In genomic region chr22:45710469-45710868, GRCh38 we compare ENCODE assay signal across 17 cellular contexts. TPM values are rescaled to one million over a fixed set of nuclear protein-coding genes. Genes with fewer than 3 reads are reported as not detected.
DNase-seq lines count a peak whose midpoint lies in the region; ATAC-seq and TF ChIP-seq lines count a peak whose summit lies in the region.
"Had no signal": no experiment of that assay in that cellular context is flagged by ENCODE, and none has a peak within 500 bp of the region (broad histone marks: within the 10 kb centered on the region; RNA-seq: fewer than 3 reads in every experiment).

No MANE protein-coding gene starts in this region.

- H3K4me2 ChIP-seq in IMR-90 (ENCODE audit: low read depth, low read length) (peak overlapping the region; percentile 57; the same call in 1 of the 2 replicates), mesenchymal stem cell (ENCODE audit: low read length, poor library complexity, severe bottlenecking) (no peak overlapping the region), smooth muscle cell (peak overlapping the region; percentile 38)
- H3K4me2 ChIP-seq: GM23338 had no signal

- H3K36me3 ChIP-seq in IMR-90 (ENCODE audit: control insufficient read depth, insufficient read depth, low read length) (peaks cover 16% of the 10 kb centered on the region), adrenal gland (replicated peaks in 1 of 2) (no peaks in the 10 kb centered on the region), mesenchymal stem cell (ENCODE audit: control insufficient read depth in 1 of 2, insufficient read depth in 2 of 2, low read depth in 1 of 2, low read length in 2 of 2) (peaks cover 6 to 71% of the 10 kb centered on the region in 2 experiments), smooth muscle cell (ENCODE audit: low read depth) (no peaks in the 10 kb centered on the region)

- H3K14ac ChIP-seq in IMR-90 (replicated peaks; ENCODE audit: low read depth, low read length), result no peak overlapping the region
- no peak overlapping the region for H3K14ac ChIP-seq in mesenchymal stem cell (ENCODE audit: low read length in 2 of 2)

- CTCF ChIA-PET in IMR-90 (lab: Yijun Ruan, JAX), result no interaction called here

- H2BK15ac ChIP-seq in IMR-90 (ENCODE audit: low read depth, low read length), result 0 out of 3 replicates have a peak overlapping the region, but pooled peaks have one; percentile 8
- H2BK15ac ChIP-seq in mesenchymal stem cell (ENCODE audit: low read depth, poor library complexity, severe bottlenecking), result no peak overlapping the region

- no TSS peak for BruUV-seq in IMR-90 (replicated peaks; lab: Mats Ljungman, UMichigan)

- intact Hi-C loops in IMR-90 (cut with micrococcal nuclease), result no loop called here
- intact Hi-C loops in adrenal gland (cut with DNase I), result no loop called here

- no peak overlapping the region for H2BK12ac ChIP-seq in mesenchymal stem cell (ENCODE audit: low read length in 2 of 2)

- H3K27ac ChIP-seq in IMR-90 (ENCODE audit: insufficient read depth, low read length), result no peak overlapping the region
- H3K27ac ChIP-seq in adrenal gland, result peak overlapping the region in 3 of 5 donors; percentile 11 to 60 (median 46)
- no peak overlapping the region for H3K27ac ChIP-seq in mesenchymal stem cell (ENCODE audit: low read length, poor library complexity, severe bottlenecking)
- peak overlapping the region; percentile 93 for H3K27ac ChIP-seq in smooth muscle cell (ENCODE audit: low read depth)
- H3K27ac ChIP-seq: BLaER1 treated with 17β-estradiol and CSF1 and Interleukin-3, amounts not matched to agents 10 nM and 100 nM had no signal

- dilution Hi-C loops in IMR-90 (cut with HindIII; ENCODE audit: low sequenced_read_pairs, unreplicated experiment), result no loop called here

- H4K20me1 ChIP-seq in IMR-90 (ENCODE audit: insufficient read depth, low read length) (peaks cover 58% of the 10 kb centered on the region), smooth muscle cell (ENCODE audit: low read depth) (peaks cover 91% of the 10 kb centered on the region)

- H3K4ac ChIP-seq in IMR-90 (ENCODE audit: low read depth, low read length) (no peak overlapping the region), mesenchymal stem cell (ENCODE audit: low read depth in 1 of 2, low read length in 2 of 2) (no peak overlapping the region)

- no peak for TF ChIP-seq POLR2A in IMR-90 (IDR thresholded peaks at IDR 0.05; ENCODE audit: low read depth, low read length)
- TF ChIP-seq POLR2A in adrenal gland (IDR thresholded peaks at IDR 0.05), result no peak

- H3K23ac ChIP-seq in IMR-90 (ENCODE audit: low read depth, low read length) (no peak overlapping the region), mesenchymal stem cell (ENCODE audit: low read length in 2 of 2) (no peak overlapping the region)

- H3K79me2 ChIP-seq in smooth muscle cell (ENCODE audit: low read depth), result peaks cover 74% of the 10 kb centered on the region

- H3K9ac ChIP-seq in IMR-90 (ENCODE audit: low read depth, low read length) (no peak overlapping the region), mesenchymal stem cell (ENCODE audit: low read length) (no peak overlapping the region), smooth muscle cell (ENCODE audit: low read depth) (peak overlapping the region; percentile 40)
- H3K9ac ChIP-seq: BLaER1 treated with 17β-estradiol and CSF1 and Interleukin-3, amounts not matched to agents 10 nM and 100 nM had no signal

- H3K56ac ChIP-seq in IMR-90 (ENCODE audit: extremely low read depth, insufficient read depth, low read length), result no peak overlapping the region

- WGBS in IMR-90 (ENCODE audit: extremely low coverage in 2 of 2, insufficient read length in 1 of 2), 2 experiments, result no CpG with 5 or more reads among the region's 3 CpGs
- 77 to 80% (median 78%) methylated on average over 3 of the region's 3 CpGs for WGBS in adrenal gland, 4 donors
- WGBS in mesenchymal stem cell, result 47% methylated on average over 2 of the region's 3 CpGs
- WGBS in smooth muscle cell (ENCODE audit: low lambda C conversion rate), result 58% methylated on average over 3 of the region's 3 CpGs

- H2BK120ac ChIP-seq in IMR-90 (ENCODE audit: low read depth, low read length), result no peak overlapping the region
- no peak overlapping the region for H2BK120ac ChIP-seq in mesenchymal stem cell (ENCODE audit: low read depth, low read length)

- DNase-seq in IMR-90 (no peak), adrenal gland (no peak), mesenchymal stem cell (peak; percentile 28), smooth muscle cell (lab: John Stamatoyannopoulos, UW; ENCODE audit: unreplicated experiment) (no peak), NCI-H1694 treated with DMSO at 0.1 percent for 48 hours (lab: John Stamatoyannopoulos, UW) (no peak)
- DNase-seq in stimulated activated naive CD4-positive, alpha-beta T cell (lab: John Stamatoyannopoulos, UW), result no peak
- DNase-seq: CD8-positive, alpha-beta memory T cell; DMS79 treated with DMSO at 0.1 percent for 48 hours; KG1; NCI-H146; NCI-H2081 treated with DMSO at 0.1 percent for 48 hours; NCI-H510A; NCI-H82 had no signal

- no peak for TF ChIP-seq CTCF in IMR-90 (conservative IDR thresholded peaks at IDR 0.05; ENCODE audit: low read depth, low read length)
- TF ChIP-seq CTCF in adrenal gland (IDR thresholded peaks at IDR 0.05), result no peak
- no peak for TF ChIP-seq CTCF in smooth muscle cell (IDR thresholded peaks at IDR 0.05; ENCODE audit: borderline replicate concordance, insufficient read depth, poor library complexity, severe bottlenecking)

- POLR2A ChIA-PET in IMR-90 (lab: Charles Lee; ENCODE audit: unreplicated experiment), result interaction anchor here (1.7 kb wide), 1 partner anchor 39 kb away, joined by 9 read pairs; the partner anchor contains the start of gene ATXN10

- H3K18ac ChIP-seq in IMR-90 (ENCODE audit: low read depth, low read length) (no peak overlapping the region), mesenchymal stem cell (ENCODE audit: low read depth in 1 of 2, low read length in 2 of 2) (no peak overlapping the region)

- 0 out of 2 replicates have a peak overlapping the region, but pooled peaks have one; percentile 26 for H2AK5ac ChIP-seq in IMR-90 (ENCODE audit: low read depth, low read length)
- H2AK5ac ChIP-seq in mesenchymal stem cell (ENCODE audit: low read length, severe bottlenecking), result no peak overlapping the region

- no peak overlapping the region for H2BK20ac ChIP-seq in IMR-90 (ENCODE audit: low read depth, low read length)

- no peak overlapping the region for H2AK9ac ChIP-seq in IMR-90 (replicated peaks; ENCODE audit: low read depth, low read length, poor library complexity)

- H2AFZ ChIP-seq in IMR-90 (replicated peaks; ENCODE audit: low read length, poor library complexity) (no peak overlapping the region), mesenchymal stem cell (ENCODE audit: low read depth, low read length) (no peak overlapping the region), smooth muscle cell (ENCODE audit: low read depth) (no peak overlapping the region)
- H2AFZ ChIP-seq: GM23338 had no signal

- H4K8ac ChIP-seq in IMR-90 (ENCODE audit: low read depth in 2 of 2, low read length in 2 of 2) (no peak overlapping the region), mesenchymal stem cell (ENCODE audit: low read length) (no peak overlapping the region)

- peaks cover 20% of the 10 kb centered on the region for H3F3A ChIP-seq in smooth muscle cell (ENCODE audit: low read depth)

- H4K91ac ChIP-seq in IMR-90 (ENCODE audit: insufficient read depth, low read depth, low read length) (no peak overlapping the region), mesenchymal stem cell (ENCODE audit: low read length) (no peak overlapping the region)

- peaks cover 28% of the 10 kb centered on the region for H3K9me1 ChIP-seq in IMR-90 (ENCODE audit: insufficient read depth, low read length)

- H3K4me3 ChIP-seq in IMR-90 (ENCODE audit: insufficient read depth, low read depth, low read length), result no peak overlapping the region
- H3K4me3 ChIP-seq in adrenal gland, result no peak overlapping the region
- no peak overlapping the region for H3K4me3 ChIP-seq in mesenchymal stem cell (ENCODE audit: insufficient read depth in 1 of 2, low read depth in 1 of 2, low read length in 2 of 2)
- no peak overlapping the region for H3K4me3 ChIP-seq in smooth muscle cell
- H3K4me3 ChIP-seq: BLaER1 treated with 17β-estradiol and CSF1 and Interleukin-3, amounts not matched to agents 10 nM and 100 nM; GM23338 had no signal

- H4K5ac ChIP-seq in IMR-90 (ENCODE audit: low read depth, low read length), result no peak overlapping the region

- H3K79me1 ChIP-seq in IMR-90 (ENCODE audit: low read depth in 1 of 2, low read length in 2 of 2) (peaks cover 39 to 84% of the 10 kb centered on the region in 2 experiments), mesenchymal stem cell (replicated peaks; ENCODE audit: low read length, poor library complexity, severe bottlenecking) (peaks cover 10% of the 10 kb centered on the region)

- TF ChIP-seq RAD21 in IMR-90 (IDR thresholded peaks at IDR 0.05; ENCODE audit: low read length), result no peak

- in situ Hi-C loops in IMR-90 (cut with MboI; ENCODE audit: low sequenced_read_pairs), result no loop called here

- H3K4me1 ChIP-seq in IMR-90 (ENCODE audit: control insufficient read depth, insufficient read depth, low read length), result peaks cover 17% of the 10 kb centered on the region
- peaks cover 13 to 29% of the 10 kb centered on the region in 2 donors for H3K4me1 ChIP-seq in adrenal gland (replicated peaks in 1 of 2)
- peaks cover 8% of the 10 kb centered on the region for H3K4me1 ChIP-seq in mesenchymal stem cell (ENCODE audit: control insufficient read depth, insufficient read depth, low read depth, low read length)
- H3K4me1 ChIP-seq in smooth muscle cell (ENCODE audit: low read depth), result peaks cover 7% of the 10 kb centered on the region

- ATAC-seq in IMR-90 (ENCODE audit: low read depth) (no peak), HG02840 (IDR thresholded peaks at IDR 0.05; ENCODE audit: low FRiP score, unreplicated experiment) (no peak)
- ATAC-seq: GM23338, Right ventricle myocardium inferior had no signal

- H3K27me3 ChIP-seq in IMR-90 (ENCODE audit: control insufficient read depth, insufficient read depth, low read length) (no peaks in the 10 kb centered on the region), adrenal gland (no peaks in the 10 kb centered on the region), mesenchymal stem cell (ENCODE audit: control insufficient read depth in 1 of 2, insufficient read depth in 1 of 2, low read length in 2 of 2) (no peaks in the 10 kb centered on the region), smooth muscle cell (ENCODE audit: low read depth) (no peaks in the 10 kb centered on the region)
- H3K27me3 ChIP-seq: BLaER1 treated with 17β-estradiol and CSF1 and Interleukin-3, amounts not matched to agents 10 nM and 100 nM had no signal

- H2BK5ac ChIP-seq in IMR-90 (ENCODE audit: low read depth, low read length, poor library complexity, severe bottlenecking), result peak overlapping the region; percentile 74
- no peak overlapping the region for H2BK5ac ChIP-seq in mesenchymal stem cell (ENCODE audit: low read depth, low read length, poor library complexity, severe bottlenecking)

- H3K9me3 ChIP-seq in IMR-90 (ENCODE audit: control insufficient read depth, insufficient read depth, low read length) (no peaks in the 10 kb centered on the region), adrenal gland (replicated peaks in 1 of 3) (no peaks in the 10 kb centered on the region), mesenchymal stem cell (ENCODE audit: control insufficient read depth, low read length) (no peaks in the 10 kb centered on the region), smooth muscle cell (replicated peaks; ENCODE audit: low read depth) (no peaks in the 10 kb centered on the region)

RNA-seq across cellular contexts. Expression of gene ATXN10, which starts 38.8 kb away (rescaled TPM):
- 116 and 119 TPM in 2 replicates for total RNA-seq in IMR-90 (2012; rRNA removed)
- polyA plus RNA-seq in IMR-90 (2012; rRNA removed), result 197 and 231 TPM in 2 replicates
- polyA plus RNA-seq in IMR-90 (2012; cell fraction: cytosol; rRNA removed), result 32.5 and 114 TPM in 2 replicates
- 8.9 and 101 TPM in 2 replicates for polyA plus RNA-seq in IMR-90 (2012; cell fraction: nucleus; rRNA removed; ENCODE audit: low replicate concordance)
- 100 to 1,000 TPM in 7 of 8 donors, 10 to 100 TPM in 1; 84.5 to 197 (median 168) TPM for total RNA-seq in adrenal gland
- polyA plus RNA-seq in adrenal gland, result 100 to 1,000 TPM in 1 of 3 donors, 10 to 100 TPM in 2; 21.2 to 306 (median 24.2) TPM
- 56.6 TPM for polyA plus RNA-seq in mesenchymal stem cell (2013, experiment 1 of 2)
- polyA plus RNA-seq in mesenchymal stem cell (2013, experiment 2 of 2), result 60.4 TPM
- 117 and 140 TPM in 2 replicates for total RNA-seq in smooth muscle cell
- 131 and 164 TPM in 2 replicates for polyA plus RNA-seq in smooth muscle cell

Comparison
In these comparisons a context has a peak if more than half of its experiments do, and no peak if none do; other contexts are left out.
1. H3K27ac ChIP-seq: peak in adrenal gland (3 of 5) and smooth muscle cell (single experiment); none in IMR-90 (single experiment) and mesenchymal stem cell (single experiment).